7 cellular contexts compared by ENCODE assay signal in the genomic region with DNA sequence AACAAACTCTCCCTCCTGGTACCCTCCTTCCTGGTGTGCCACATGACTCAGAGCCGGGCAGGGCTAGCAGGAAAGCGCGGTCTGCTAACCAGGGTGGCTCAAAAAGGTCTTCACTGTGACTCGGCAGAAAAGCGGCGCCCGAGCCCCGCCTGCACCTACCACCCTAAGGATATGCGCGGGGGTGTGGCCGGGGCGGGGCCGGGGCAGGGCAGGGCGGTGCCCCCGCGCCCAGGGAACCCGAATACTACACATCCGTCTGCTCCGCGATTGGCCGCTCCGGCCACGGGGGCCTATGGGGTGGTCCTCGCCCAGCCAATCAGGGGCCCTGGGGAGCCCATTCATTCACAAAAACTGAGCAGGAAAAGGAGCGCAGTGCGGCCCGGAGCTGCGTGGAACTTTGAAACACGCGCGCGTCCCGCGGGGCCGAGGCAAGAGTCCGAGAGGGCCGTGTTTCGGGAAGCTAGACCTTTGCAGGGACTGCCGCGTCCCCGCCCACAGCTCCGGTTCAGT. TPM values are rescaled to one million over a fixed set of nuclear protein-coding genes. Genes with fewer than 3 reads are reported as not detected.
DNase-seq lines count a peak whose midpoint lies in the region; ATAC-seq lines count a peak whose summit lies in the region.

No MANE protein-coding gene starts in this region.

- intact Hi-C loops in sciatic nerve (cut with DNase I): no loop called here

- peak; percentile 91 for DNase-seq in NCI-H2029 (lab: John Stamatoyannopoulos, UW)
- peak; percentile 92 for DNase-seq in T-helper 22 cell (ENCODE audit: low read depth)
- DNase-seq in astrocyte of the hippocampus (ENCODE audit: low read depth, low spot score): peak; percentile 93
- peak; percentile 62 for DNase-seq in iPS DF 4.7 (ENCODE audit: extremely low read depth, low spot score)
- DNase-seq in sciatic nerve (ENCODE audit: low spot score): peak; percentile 84

- peak; percentile 91 for ATAC-seq in GM18511 (IDR thresholded peaks at IDR 0.05; ENCODE audit: unreplicated experiment)
- peak; percentile 78 for ATAC-seq in HG02973 (IDR thresholded peaks at IDR 0.05; ENCODE audit: unreplicated experiment)
- ATAC-seq in sciatic nerve: peak; percentile 92

RNA-seq across cellular contexts. Expression of a gene that starts 1.7 kb away (rescaled TPM):
- total RNA-seq in sciatic nerve: 2.4 TPM

Comparison
In these comparisons a context has a peak if more than half of its experiments do, and no peak if none do; other contexts are left out.
1. Peak in every context shown above with its lines: DNase-seq and ATAC-seq.